27 cellular contexts compared by ENCODE assay signal in the genomic region with DNA sequence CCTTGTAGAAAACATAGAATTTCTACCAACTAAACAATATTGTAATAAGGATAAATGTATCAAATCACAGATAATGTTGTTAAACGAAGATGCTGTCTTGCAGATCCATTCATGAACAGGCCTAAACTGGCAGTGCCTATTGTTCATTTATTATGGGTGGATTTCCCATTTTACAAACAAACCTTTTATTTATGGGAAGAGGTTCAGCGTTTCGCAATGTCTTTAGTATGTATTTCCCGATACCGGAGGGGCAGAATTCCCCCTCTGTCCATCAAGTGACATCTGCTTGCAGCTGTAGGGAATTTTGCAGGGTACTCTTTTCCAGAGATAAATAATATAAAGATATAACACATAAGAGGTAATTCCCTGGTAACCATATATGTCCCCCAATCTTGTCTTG.
"Had no signal": no experiment of that assay in that cellular context is flagged by ENCODE, and none has a peak within 500 bp of the region (broad histone marks: within the 10 kb centered on the region; RNA-seq: fewer than 3 reads in every experiment).

No MANE protein-coding gene starts in this region.

- H3K27me3 ChIP-seq: brain microvascular endothelial cell, esophagus squamous epithelium had no signal

- H3K4me3 Mint-ChIP-seq: activated B cell treated with CpG ODN at 0.5 μM for 24 hours; activated CD8-positive, alpha-beta T cell treated with anti-CD3 and anti-CD28 coated beads for 36 hours; activated naive CD8-positive, alpha-beta T cell; activated T-cell treated with anti-CD3 and anti-CD28 coated beads, Interleukin-2, amount 50 U/mL, for 4 hours; activated T-helper 17 cell treated with anti-CD3 and anti-CD28 coated beads, Interleukin-2, amount 50 U/mL, for 72 hours; T-helper 17 cell; T-helper 2 cell treated with Interferon-gamma antibody and Interleukin-4, amounts not matched to agents 5 μg/mL and 100 μg/mL, for 36 hours had no signal

- H3K36me3 ChIP-seq: brain microvascular endothelial cell, esophagus squamous epithelium, WERI-Rb-1 had no signal

- H3K4me3 ChIP-seq: esophagus squamous epithelium had no signal

- H3K9me3 ChIP-seq: esophagus squamous epithelium had no signal

- H3K27me3 Mint-ChIP-seq: activated B cell treated with CpG ODN at 0.5 μM for 24 hours; activated CD8-positive, alpha-beta T cell treated with anti-CD3 and anti-CD28 coated beads for 36 hours; activated naive CD8-positive, alpha-beta T cell; activated T-helper 17 cell treated with anti-CD3 and anti-CD28 coated beads, Interleukin-2, amount 50 U/mL, for 72 hours; T-helper 17 cell had no signal

- H3K27ac Mint-ChIP-seq: activated B cell treated with CpG ODN at 0.5 μM for 24 hours; activated CD8-positive, alpha-beta T cell treated with anti-CD3 and anti-CD28 coated beads for 36 hours; activated naive CD8-positive, alpha-beta T cell; activated T-helper 17 cell treated with anti-CD3 and anti-CD28 coated beads, Interleukin-2, amount 50 U/mL, for 72 hours; T-helper 17 cell; T-helper 2 cell treated with Interferon-gamma antibody and Interleukin-4, amounts not matched to agents 5 μg/mL and 100 μg/mL, for 36 hours had no signal

- H3K9me3 Mint-ChIP-seq: activated B cell treated with CpG ODN at 0.5 μM for 24 hours; activated CD8-positive, alpha-beta T cell treated with anti-CD3 and anti-CD28 coated beads for 36 hours; activated T-cell treated with anti-CD3 and anti-CD28 coated beads, Interleukin-2, amount 50 U/mL, for 4 hours; activated T-helper 17 cell treated with anti-CD3 and anti-CD28 coated beads, Interleukin-2, amount 50 U/mL, for 72 hours; T-helper 2 cell treated with Interferon-gamma antibody and Interleukin-4, amounts not matched to agents 5 μg/mL and 100 μg/mL, for 36 hours had no signal

- H3K27ac ChIP-seq: brain microvascular endothelial cell, epithelial cell of prostate, WERI-Rb-1 had no signal

- ATAC-seq: activated CD4-positive, CD25-positive, alpha-beta regulatory T cell treated with anti-CD3 and anti-CD28 coated beads, Interleukin-2, amount 50 U/mL, for 24 hours; activated CD8-positive, alpha-beta T cell treated with anti-CD3 and anti-CD28 coated beads for 36 hours; activated T-cell treated with anti-CD3 and anti-CD28 coated beads, Interleukin-2, amount 50 U/mL, for 4 hours; activated T-helper 17 cell treated with anti-CD3 and anti-CD28 coated beads, Interleukin-2, amount 50 U/mL, for 72 hours; T-helper 17 cell had no signal

- DNase-seq: activated B cell treated with CpG ODN at 0.5 μM for 24 hours; activated CD4-positive, alpha-beta T cell treated with anti-CD3 and anti-CD28 coated beads for 48 hours; activated CD4-positive, alpha-beta T cell treated with anti-CD3 and anti-CD28 coated beads, Interleukin-2, amount 50 U/mL, for 1 hour; activated CD4-positive, alpha-beta T cell treated with anti-CD3 and anti-CD28 coated beads, Interleukin-2, amount 50 U/mL, for 48 hours; activated CD8-positive, alpha-beta memory T cell treated with anti-CD3 and anti-CD28 coated beads for 24 hours; activated CD8-positive, alpha-beta T cell treated with anti-CD3 and anti-CD28 coated beads for 36 hours; activated effector memory CD4-positive, alpha-beta T cell treated with Interleukin-2 at 50 U/mL for 16 hours; activated gamma-delta T cell treated with Interleukin-2 at 50 U/mL for 16 hours; activated naive CD4-positive, alpha-beta T cell treated with anti-CD3 and anti-CD28 coated beads, Interleukin-2, amount 50 U/mL, for 16 hours; activated naive CD4-positive, alpha-beta T cell treated with Interleukin-2 at 50 U/mL for 16 hours; activated T-cell treated with anti-CD3 and anti-CD28 coated beads, Interleukin-2, amount 50 U/mL, for 4 hours; amniotic stem cell; anterior cingulate cortex; brain microvascular endothelial cell; cortex of kidney; effector CD8-positive, alpha-beta T cell; esophagus squamous epithelium; head of caudate nucleus; T-helper 1 cell; T-helper 17 cell; T1000; WERI-Rb-1 had no signal
